Comparison of ENCODE assay signal across 8 cellular contexts in genomic region chr12:29380536-29381523, GRCh38. TPM values are rescaled to one million over a fixed set of nuclear protein-coding genes. Genes with fewer than 3 reads are reported as not detected.
DNase-seq lines count a peak whose midpoint lies in the region; ATAC-seq and TF ChIP-seq lines count a peak whose summit lies in the region.

A gene with protein sequence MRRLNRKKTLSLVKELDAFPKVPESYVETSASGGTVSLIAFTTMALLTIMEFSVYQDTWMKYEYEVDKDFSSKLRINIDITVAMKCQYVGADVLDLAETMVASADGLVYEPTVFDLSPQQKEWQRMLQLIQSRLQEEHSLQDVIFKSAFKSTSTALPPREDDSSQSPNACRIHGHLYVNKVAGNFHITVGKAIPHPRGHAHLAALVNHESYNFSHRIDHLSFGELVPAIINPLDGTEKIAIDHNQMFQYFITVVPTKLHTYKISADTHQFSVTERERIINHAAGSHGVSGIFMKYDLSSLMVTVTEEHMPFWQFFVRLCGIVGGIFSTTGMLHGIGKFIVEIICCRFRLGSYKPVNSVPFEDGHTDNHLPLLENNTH (minus strand): TSS chr12:29381172. CDS start chr12:29371633, 9,539 bp downstream.

- WGBS in mammary epithelial cell (ENCODE audit: low coverage, missing lambda C conversion rate) = 2% methylated on average over 46 of the region's 55 CpGs

- peak within 1 kb of the TSS; percentile 85 for H3K4me3 ChIP-seq in WERI-Rb-1 (ENCODE audit: low read depth, low read length)
- H3K4me3 ChIP-seq in mammary epithelial cell (replicated peaks in 1 of 3; ENCODE audit: insufficient read depth in 1 of 3, low read depth in 2 of 3, low read length in 3 of 3) = peak within 1 kb of the TSS; percentile 82 to 95 (median 83)
- H3K4me3 ChIP-seq in iPS-20b (ENCODE audit: low read length) = peak within 1 kb of the TSS; percentile 98
- peak within 1 kb of the TSS; percentile 65 to 99 (median 94) for H3K4me3 ChIP-seq in skin epidermis

- TSS peak; percentile 44 for BruUV-seq in mammary epithelial cell (replicated peaks; lab: Mats Ljungman, UMichigan)

- peak within 1 kb of the TSS; percentile 92 for H3K4me2 ChIP-seq in mammary epithelial cell (ENCODE audit: insufficient read depth, low read depth, low read length)

- in situ Hi-C loops in ACHN (cut with HindIII; ENCODE audit: low pct_ligation_motif_present, low pct_unique_long_range_greater_than_20kb, low sequenced_read_pairs) (no loop called here), mammary epithelial cell (cut with MboI; ENCODE audit: low sequenced_read_pairs in 2 of 2) (no loop called here)

- H3K9me3 ChIP-seq in WERI-Rb-1 (ENCODE audit: severe bottlenecking) (no peaks in the 10 kb centered on the region), mammary epithelial cell (replicated peaks; ENCODE audit: insufficient read depth, low read length) (no peaks in the 10 kb centered on the region), iPS-20b (ENCODE audit: insufficient read depth, low read depth, low read length) (no peaks in the 10 kb centered on the region)

- TF ChIP-seq CTCF in WERI-Rb-1 (IDR thresholded peaks at IDR 0.05; ENCODE audit: low read depth, low read length) (no peak), mammary epithelial cell (conservative IDR thresholded peaks at IDR 0.05 in 1 of 2, IDR thresholded peaks at IDR 0.05 in 1 of 2; ENCODE audit: extremely low read depth in 1 of 2, insufficient read depth in 1 of 2, low read depth in 1 of 2, low read length in 2 of 2) (no peak)

- CTCF ChIA-PET in mammary epithelial cell (lab: Charles Lee; ENCODE audit: low non-redundant PET) = no interaction called here

- no peaks in the 10 kb centered on the region for H3K27me3 ChIP-seq in WERI-Rb-1 (ENCODE audit: insufficient read depth, low read depth, severe bottlenecking)
- H3K27me3 ChIP-seq in mammary epithelial cell (ENCODE audit: insufficient read depth, low read length) = no peaks in the 10 kb centered on the region
- H3K27me3 ChIP-seq in iPS-20b (ENCODE audit: insufficient read depth, low read length) = no peaks in the 10 kb centered on the region

- peaks cover 50% of the 10 kb centered on the region for H3K79me2 ChIP-seq in mammary epithelial cell (ENCODE audit: insufficient read depth, low read length)

- dilution Hi-C loops in mammary epithelial cell (cut with HindIII; ENCODE audit: low sequenced_read_pairs) = no loop called here

- H3K9ac ChIP-seq in mammary epithelial cell (ENCODE audit: insufficient read depth, low read length) = peak within 1 kb of the TSS; percentile 99
- peak within 1 kb of the TSS; percentile 99 for H3K9ac ChIP-seq in iPS-20b (ENCODE audit: low read depth, low read length)

- H3K36me3 ChIP-seq in WERI-Rb-1 (peaks cover 16% of the 10 kb centered on the region; the same call in 1 of the 2 replicates), mammary epithelial cell (ENCODE audit: insufficient read depth, low read length) (no peaks in the 10 kb centered on the region), iPS-20b (ENCODE audit: insufficient read depth, low read depth, low read length) (no peaks in the 10 kb centered on the region; the same call in 1 of the 2 replicates)

- H3K4me1 ChIP-seq in mammary epithelial cell (ENCODE audit: insufficient read depth, low read length) = no peaks in the 10 kb centered on the region
- peaks cover 7% of the 10 kb centered on the region; the same call in 1 of the 2 replicates for H3K4me1 ChIP-seq in iPS-20b (ENCODE audit: insufficient read depth, low read length)

- no peaks in the 10 kb centered on the region for H4K20me1 ChIP-seq in mammary epithelial cell (ENCODE audit: insufficient read depth, low read length)

- H3K27ac ChIP-seq in WERI-Rb-1 (peak within 1 kb of the TSS; percentile 87), mammary epithelial cell (ENCODE audit: insufficient read depth, low read depth, low read length) (peak within 1 kb of the TSS; percentile 97), iPS-20b (ENCODE audit: low read length) (peak within 1 kb of the TSS; percentile 80), skin epidermis (peak within 1 kb of the TSS; percentile 82 to 98 (median 94))

- ATAC-seq in GM18873 (IDR thresholded peaks at IDR 0.05; ENCODE audit: low FRiP score, unreplicated experiment) (peak; percentile 99), HG03139 (IDR thresholded peaks at IDR 0.05; ENCODE audit: unreplicated experiment) (peak; percentile 96)

- peak within 1 kb of the TSS; percentile 99 for H2AFZ ChIP-seq in mammary epithelial cell (ENCODE audit: low read depth, low read length)

- intact Hi-C loops in mammary epithelial cell (cut with micrococcal nuclease) = loop anchor here (1.0 to 5.0 kb wide), 4 partner anchors 47 to 136 kb away; no protein-coding TSS in a partner anchor

- peak; percentile 100 for DNase-seq in ACHN
- peak; percentile 97 for DNase-seq in NCI-H2227 (lab: John Stamatoyannopoulos, UW; ENCODE audit: unreplicated experiment)
- DNase-seq in WERI-Rb-1 = peak; percentile 93
- DNase-seq in mammary epithelial cell = peak; percentile 99

RNA-seq across cellular contexts. Expression of the gene that starts here (rescaled TPM):
- 10 to 100 TPM; 51.7 to 81.8 TPM for total RNA-seq in mammary epithelial cell
- 51.2 TPM for polyA plus RNA-seq in mammary epithelial cell
- polyA minus RNA-seq in mammary epithelial cell = 23.9 TPM

Comparison
In these comparisons a context has a peak if more than half of its experiments do, and no peak if none do; other contexts are left out.
1. Peak in every context shown above with its lines: DNase-seq, ATAC-seq, H3K4me3 ChIP-seq and H3K27ac ChIP-seq.